Comparison of ENCODE assay signal across 9 cellular contexts in the genomic region with DNA sequence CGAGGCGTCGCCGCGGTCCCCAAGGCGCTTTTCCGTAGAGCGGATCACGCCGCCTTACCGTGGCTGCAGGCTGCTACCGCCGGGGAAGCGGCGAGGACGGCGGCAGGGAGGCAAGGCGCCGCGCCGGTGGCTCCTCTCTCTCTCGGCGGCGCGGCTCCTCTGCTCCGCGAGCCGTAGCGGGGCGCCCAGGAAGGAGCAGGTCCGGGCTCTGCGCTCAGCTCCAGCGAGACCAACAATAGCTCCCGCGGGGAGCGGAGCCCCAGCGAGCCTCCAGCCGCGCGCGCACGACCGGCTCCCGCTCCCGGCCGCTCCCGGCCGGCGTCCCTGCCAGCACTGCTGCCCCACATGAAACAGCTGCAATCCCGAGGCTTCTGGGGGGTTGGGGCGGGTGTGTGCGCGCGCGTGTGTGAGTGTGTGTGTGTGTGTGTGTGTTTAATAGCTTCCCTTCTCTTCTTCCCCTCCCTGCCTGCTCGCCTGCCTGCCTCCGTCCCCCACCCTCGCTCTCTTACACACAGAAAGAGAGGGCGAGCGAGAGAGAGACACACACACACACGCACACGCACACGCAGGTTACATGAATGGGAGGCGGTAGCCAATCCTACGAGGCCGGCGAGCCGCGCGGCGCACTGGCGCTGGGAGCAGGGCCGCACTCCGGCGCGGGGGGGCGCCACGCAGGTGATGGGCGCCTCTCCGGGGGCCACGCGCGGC. TPM values are rescaled to one million over a fixed set of nuclear protein-coding genes. Genes with fewer than 3 reads are reported as not detected.
DNase-seq lines count a peak whose midpoint lies in the region; ATAC-seq, FAIRE-seq and TF ChIP-seq lines count a peak whose summit lies in the region.
"Had no signal": no experiment of that assay in that cellular context is flagged by ENCODE, and none has a peak within 500 bp of the region (broad histone marks: within the 10 kb centered on the region; RNA-seq: fewer than 3 reads in every experiment).

Gene TENM4 (minus strand): TSS at position 580 of the 708 bp plus-strand sequence. CDS start 371,086 bp downstream, outside the sequence.

- H3K9me3 ChIP-seq in A549 (no peaks in the 10 kb centered on the region), Karpas-422 (ENCODE audit: low read length) (no peaks in the 10 kb centered on the region), gastroesophageal sphincter (no peaks in the 10 kb centered on the region), neural cell (ENCODE audit: low read length) (no peaks in the 10 kb centered on the region)

- peaks cover 36% of the 10 kb centered on the region for H3K4me1 Mint-ChIP-seq in WTC11

- H3K36me3 Mint-ChIP-seq in WTC11: no peaks in the 10 kb centered on the region

- peak; percentile 51 to 67 for ATAC-seq in A549
- ATAC-seq in WTC11: peak; percentile 8
- peak; percentile 77 for ATAC-seq in gastroesophageal sphincter
- no peak for ATAC-seq in GM19035 (IDR thresholded peaks at IDR 0.05; ENCODE audit: unreplicated experiment)
- ATAC-seq in GM18861 (IDR thresholded peaks at IDR 0.05; ENCODE audit: unreplicated experiment): no peak
- ATAC-seq: HCT116 had no signal

- no peaks in the 10 kb centered on the region for H3K27me3 ChIP-seq in Karpas-422 (ENCODE audit: low read length)
- H3K27me3 ChIP-seq in gastroesophageal sphincter: peaks cover 71% of the 10 kb centered on the region
- no peaks in the 10 kb centered on the region for H3K27me3 ChIP-seq in neural cell (ENCODE audit: insufficient read depth, low read depth, low read length)

- peak within 1 kb of the TSS; percentile 86 for H3K4me3 Mint-ChIP-seq in WTC11

- H3K27ac ChIP-seq in A549 (0 out of 6 replicates have a peak within 1 kb of the TSS, but pooled peaks of 1 of the 2 experiments have one; percentile 0), Karpas-422 (ENCODE audit: low read length) (peak within 1 kb of the TSS; percentile 16; the same call in 1 of the 2 replicates), gastroesophageal sphincter (peak within 1 kb of the TSS; percentile 11 to 92 (median 86)), neural cell (ENCODE audit: low read length) (peak within 1 kb of the TSS; percentile 90)

- H3K36me3 ChIP-seq in Karpas-422 (ENCODE audit: insufficient read depth, low read length) (no peaks in the 10 kb centered on the region), gastroesophageal sphincter (no peaks in the 10 kb centered on the region), neural cell (ENCODE audit: insufficient read depth, low read length) (no peaks in the 10 kb centered on the region)

- H4K20me1 ChIP-seq in Karpas-422 (ENCODE audit: insufficient read depth, low read depth, low read length) (no peaks in the 10 kb centered on the region; the same call in 1 of the 2 replicates), neural cell (ENCODE audit: insufficient read depth) (peaks cover 9% of the 10 kb centered on the region)

- TF ChIP-seq EP300 in A549 (IDR thresholded peaks at IDR 0.05): no peak
- TF ChIP-seq EP300 in gastroesophageal sphincter (IDR thresholded peaks at IDR 0.05): no peak
- peak; percentile 70 for TF ChIP-seq EP300 in neural cell (conservative IDR thresholded peaks at IDR 0.05; ENCODE audit: poor library complexity, severe bottlenecking)

- CTCF ChIA-PET in A549 (lab: Yijun Ruan, JAX): interaction anchor here (0.7 to 1.8 kb wide), 6 partner anchors 9 to 795 kb away, joined by 3 to 7 read pairs (median 4); no protein-coding TSS in a partner anchor
- CTCF ChIA-PET in WTC11 (lab: Charles Lee): interaction anchor here (0.6 to 5.2 kb wide), 20 partner anchors 8 to 214 kb away, joined by 3 to 42 read pairs (median 4); no protein-coding TSS in a partner anchor

- POLR2A ChIA-PET in A549 (lab: Yijun Ruan, JAX) (no interaction called here), WTC11 (lab: Charles Lee) (interaction anchor here (1.0 to 2.8 kb wide), 4 partner anchors 10 to 254 kb away, joined by 3 to 14 read pairs (median 4); no protein-coding TSS in a partner anchor)

- peaks cover 6% of the 10 kb centered on the region for H3F3A ChIP-seq in neural cell (ENCODE audit: insufficient read depth, low read length, poor library complexity, severe bottlenecking)

- H3K4me2 ChIP-seq in A549 (peak within 1 kb of the TSS; percentile 98), Karpas-422 (ENCODE audit: low read depth, low read length, poor library complexity, severe bottlenecking) (peak within 1 kb of the TSS; percentile 75), neural cell (ENCODE audit: low read length) (peak within 1 kb of the TSS; percentile 53)

- DNase-seq in A549 (ENCODE audit: low read depth in 1 of 2, low spot score in 1 of 2) (peak in 1 of 2 experiments; percentile 28), Karpas-422 (peak; percentile 84), WTC11 (ENCODE audit: low spot score) (peak; percentile 61)

- TF ChIP-seq RAD21 in A549 (conservative IDR thresholded peaks at IDR 0.05 in 1 of 2, IDR thresholded peaks at IDR 0.05 in 1 of 2): no peak
- peak; percentile 71 for TF ChIP-seq RAD21 in neural cell (conservative IDR thresholded peaks at IDR 0.05)

- H3K9ac ChIP-seq in Karpas-422 (ENCODE audit: low read length): peak within 1 kb of the TSS; percentile 65
- H3K9ac ChIP-seq in neural cell (ENCODE audit: low read length): peak within 1 kb of the TSS; percentile 95

- H2AFZ ChIP-seq in Karpas-422 (ENCODE audit: low read length) (peak within 1 kb of the TSS; percentile 89; the same call in 1 of the 2 replicates), neural cell (ENCODE audit: low read depth, low read length) (peak within 1 kb of the TSS; percentile 52)

- no peak for TF ChIP-seq POLR2A in A549 (IDR thresholded peaks at IDR 0.05; ENCODE audit: low read length)
- TF ChIP-seq POLR2A in gastroesophageal sphincter (IDR thresholded peaks at IDR 0.05): peak in 1 of 2 donors; percentile 40

- H3K4me3 ChIP-seq in A549 (peak within 1 kb of the TSS; percentile 36), GM12875 (ENCODE audit: low read depth, low read length) (peak within 1 kb of the TSS; percentile 21), Karpas-422 (ENCODE audit: low read length) (peak within 1 kb of the TSS; percentile 67), gastroesophageal sphincter (peak within 1 kb of the TSS; percentile 55 to 63), neural cell (ENCODE audit: low read length) (peak within 1 kb of the TSS; percentile 82)

- WGBS in A549 (ENCODE audit: missing lambda C conversion rate): 4% methylated on average over 32 of the region's 83 CpGs
- 0 to 1% methylated on average over 11 to 19 of the region's 83 CpGs for WGBS in gastroesophageal sphincter (ENCODE audit: low coverage in 1 of 2), 2 donors

- no peak for FAIRE-seq in A549 (lab: Jason Lieb, UNC)

- H3K9me2 ChIP-seq in Karpas-422 (replicated peaks; ENCODE audit: insufficient read depth, low read length) (no peaks in the 10 kb centered on the region), neural cell (ENCODE audit: insufficient read depth, low read length) (no peaks in the 10 kb centered on the region)

- H3K79me2 ChIP-seq in Karpas-422 (ENCODE audit: low read length): no peaks in the 10 kb centered on the region
- H3K79me2 ChIP-seq in neural cell (replicated peaks; ENCODE audit: insufficient read depth, low read length): peaks cover 40% of the 10 kb centered on the region

- no peak within 1 kb of the TSS for H3K27ac Mint-ChIP-seq in WTC11

- H3K27me3 Mint-ChIP-seq in WTC11 (ENCODE audit: low read depth): peaks cover 68% of the 10 kb centered on the region

- H3K4me1 ChIP-seq in A549 (peaks cover 27% of the 10 kb centered on the region; the same call in 2 of the 3 replicates), Karpas-422 (ENCODE audit: low read length) (peaks cover 37% of the 10 kb centered on the region), gastroesophageal sphincter (peaks cover 0 to 53% (median 29%) of the 10 kb centered on the region in 3 donors)

- TF ChIP-seq CTCF in A549 (IDR thresholded peaks at IDR 0.05): no peak
- peak; percentile 30; the same call in 1 of the 2 replicates for TF ChIP-seq CTCF in GM12875 (IDR thresholded peaks at IDR 0.05; ENCODE audit: borderline replicate concordance, insufficient read depth, low read depth, low read length)
- TF ChIP-seq CTCF in WTC11 (IDR thresholded peaks at IDR 0.05): peak; percentile 10; the same call in 1 of the 2 replicates
- TF ChIP-seq CTCF in gastroesophageal sphincter (IDR thresholded peaks at IDR 0.05): peak in 3 of 4 experiments; percentile 30 to 62 (median 34)
- peak; percentile 91 for TF ChIP-seq CTCF in neural cell (IDR thresholded peaks at IDR 0.05; ENCODE audit: poor library complexity, severe bottlenecking)

- H3K9me3 Mint-ChIP-seq in WTC11: 0 out of 2 replicates have a peak, but pooled peaks cover 6% of the 10 kb centered on the region

TF ChIP-seq in A549, 52 proteins besides CTCF, POLR2A, EP300 and RAD21:
- TF ChIP-seq TFCP2L1 (CRISPR knock-in tag; IDR thresholded peaks at IDR 0.05) (no peak), MYC (IDR thresholded peaks at IDR 0.05; ENCODE audit: borderline replicate concordance, low read length) (no peak), HDAC2 (IDR thresholded peaks at IDR 0.05) (peak; percentile 77; the same call in 1 of the 2 replicates)
TF ChIP-seq in A549: peak in this region for 1.

TF ChIP-seq in WTC11, 78 proteins besides CTCF, POLR2A, EP300 and RAD21 (continues in another document):
- TF ChIP-seq FOXK1 (CRISPR knock-in tag; IDR thresholded peaks at IDR 0.05) (0 out of 2 replicates have a peak, but pooled peaks have one; percentile 21), ETV6 (CRISPR knock-in tag; IDR thresholded peaks at IDR 0.05) (peak; percentile 61; the same call in 1 of the 2 replicates)

TF ChIP-seq in neural cell, 6 proteins besides CTCF, POLR2A, EP300 and RAD21 (continues in another document):
- TF ChIP-seq POLR2AphosphoS5 (IDR thresholded peaks at IDR 0.05) (peak; percentile 91), EZH2 (IDR thresholded peaks at IDR 0.05; ENCODE audit: borderline replicate concordance, insufficient read depth, low read length, poor library complexity, severe bottlenecking) (no peak), MXI1 (conservative IDR thresholded peaks at IDR 0.05; ENCODE audit: poor library complexity, severe bottlenecking) (peak; percentile 77), SMC3 (conservative IDR thresholded peaks at IDR 0.05; ENCODE audit: poor library complexity) (peak; percentile 83), TAF1 (IDR thresholded peaks at IDR 0.05; ENCODE audit: low read depth) (peak; percentile 78)

RNA-seq across cellular contexts. Expression of gene TENM4, which starts in this region (rescaled TPM):
- 0.01 and 0.06 TPM in 2 replicates for polyA plus RNA-seq in A549 (2011; rRNA removed)
- polyA plus RNA-seq in A549 (2012; cell fraction: cytosol; rRNA removed): 0.08 and 0.16 TPM in 2 replicates
- polyA plus RNA-seq in A549 (2012; cell fraction: nucleus; rRNA removed): 0.05 and 0.33 TPM in 2 replicates
- 0.12 to 0.31 TPM (median 0.18 TPM) in 3 replicates for polyA plus RNA-seq in A549 (2017; fragmentation: RNase III; extraction: RNeasy Plus Mini Kit Qiagen cat#74134 plus additional on column Dnase treatment)
- 0.17 and 0.54 TPM in 2 replicates for polyA minus RNA-seq in A549 (2011; rRNA and poly(A)+ RNA removed)
- 0.87 TPM in 1 of 2 replicates, not detected in the other for total RNA-seq in Karpas-422 (2014; rRNA removed; shearing (Covaris generic); ENCODE audit: low replicate concordance)
- total RNA-seq in WTC11 (2021): 17.2 to 25.0 TPM (median 18.1 TPM) in 3 replicates
- total RNA-seq in gastroesophageal sphincter: 10 to 100 TPM in 2 of 4 donors, 1 to 10 TPM in 2; 5.5 to 12.3 (median 8.9) TPM
- polyA plus RNA-seq in neural cell: 16.8 and 24.8 TPM in 2 replicates
- 153 and 170 TPM in 2 replicates for polyA minus RNA-seq in neural cell

Comparison
In these comparisons a context has a peak if more than half of its experiments do, and no peak if none do; other contexts are left out.
1. RNA of gene TENM4 (polyA plus RNA-seq): 16.8 to 24.8 TPM in neural cell; 0.01 to 0.33 TPM in A549; every median in the first group is over 10 times any median in the second.
2. Peak in ATAC-seq, H3K4me3 ChIP-seq and H3K4me2 ChIP-seq in A549; RNA of the gene not detected or under 1 TPM.
3. Peak in DNase-seq, H3K4me3 ChIP-seq, H3K27ac ChIP-seq, H3K9ac ChIP-seq and H3K4me2 ChIP-seq in Karpas-422; RNA of the gene not detected or under 1 TPM.
4. ATAC-seq: peak in WTC11 (single experiment) and gastroesophageal sphincter (single experiment); none in GM19035 (single experiment) and GM18861 (single experiment).
5. H3K4me3 ChIP-seq: peak in every context shown above with its lines; median percentile 82 in neural cell; 67 in Karpas-422; 59 in gastroesophageal sphincter; 36 in A549; 21 in GM12875.
6. Of the 8 proteins assayed by ChIP-seq in both WTC11 and A549: peak only in WTC11: CTCF and HMGXB4; only in A549: none; in both: none; in neither: 6.
7. Peak in every context shown above with its lines, with median percentiles within 50 percentile points of each other: H3K4me2 ChIP-seq.